24 cellular contexts compared by ENCODE assay signal in genomic region chr3:108455212-108455705, GRCh38.
"Had no signal": no experiment of that assay in that cellular context is flagged by ENCODE, and none has a peak within 500 bp of the region (broad histone marks: within the 10 kb centered on the region; RNA-seq: fewer than 3 reads in every experiment).

No MANE protein-coding gene starts in this region.

- H3K36me3 ChIP-seq: MG63, SJSA1 had no signal

- H3K4me2 ChIP-seq: KMS-11 had no signal

- FAIRE-seq: RCC 7860 had no signal

- H3K4me1 ChIP-seq: SJSA1 had no signal

- ATAC-seq: activated T-cell treated with anti-CD3 and anti-CD28 coated beads, Interleukin-2, amount 50 U/mL, for 4 hours; SK-N-SH treated with all-trans-retinoic acid at 6 μM for 48 hours had no signal

- DNase-seq: activated CD4-positive, alpha-beta memory T cell treated with anti-CD3 and anti-CD28 coated beads for 36 hours; activated CD4-positive, alpha-beta T cell treated with anti-CD3 and anti-CD28 coated beads, Interleukin-2, amount 10 ng/mL, durations not matched to agents 7 days and 5 days; activated CD4-positive, CD25-positive, alpha-beta regulatory T cell; activated CD8-positive, alpha-beta memory T cell treated with anti-CD3 and anti-CD28 coated beads for 24 hours; activated effector memory CD4-positive, alpha-beta T cell treated with anti-CD3 and anti-CD28 coated beads, Interleukin-2, amount 50 U/mL, for 16 hours; activated naive CD4-positive, alpha-beta T cell treated with Interleukin-2 at 50 U/mL for 16 hours; activated T-cell treated with anti-CD3 and anti-CD28 coated beads, Interleukin-2, amount 50 U/mL, for 4 hours; amygdala; caudate nucleus; MG63; MV-4-11; NCI-H1092 treated with DMSO at 0.1 percent for 48 hours; NCI-H1436; NCI-H1694 treated with DMSO at 0.1 percent for 48 hours; NCI-H2029 treated with DMSO at 0.1 percent for 48 hours; NCI-H510A treated with DMSO at 0.1 percent for 48 hours; NCI-H69; SHP77; SW 1271; T-helper 9 cell had no signal

- H3K27ac ChIP-seq: KMS-11, SJSA1 had no signal

- H3K4me3 ChIP-seq: MG63, SJSA1 had no signal

- H3K9me3 ChIP-seq: MG63, SJSA1 had no signal

- H3K27me3 ChIP-seq: MG63, SJSA1 had no signal
